12 cellular contexts compared by ENCODE assay signal in the genomic region with DNA sequence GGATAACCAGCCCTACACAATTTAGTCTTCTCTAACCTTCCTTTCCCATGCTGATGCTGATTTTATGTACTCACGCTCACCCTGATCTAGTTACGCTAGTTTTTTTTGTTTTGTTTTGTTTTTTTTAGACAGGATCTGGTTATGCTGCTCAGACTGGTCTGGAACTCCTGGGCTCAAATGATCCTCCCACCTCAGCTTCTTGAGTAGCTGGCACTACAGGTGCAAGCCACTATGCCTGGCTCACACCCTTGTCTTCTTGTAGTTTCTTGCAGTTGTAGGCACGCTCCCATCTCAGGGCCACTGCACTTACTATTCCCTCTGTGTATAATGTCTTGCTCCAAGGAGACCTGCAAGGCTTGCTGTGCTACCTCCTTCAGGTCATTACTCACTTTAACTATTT. TPM values are rescaled to one million over a fixed set of nuclear protein-coding genes. Genes with fewer than 3 reads are reported as not detected.
DNase-seq lines count a peak whose midpoint lies in the region; ATAC-seq, FAIRE-seq and TF ChIP-seq lines count a peak whose summit lies in the region.
"Had no signal": no experiment of that assay in that cellular context is flagged by ENCODE, and none has a peak within 500 bp of the region (broad histone marks: within the 10 kb centered on the region; RNA-seq: fewer than 3 reads in every experiment).

No MANE protein-coding gene starts in this region.

- CTCF ChIA-PET in endothelial cell of umbilical vein (lab: Charles Lee) = interaction anchor here (0.6 to 1.1 kb wide), 6 partner anchors 14 to 175 kb away, joined by 3 to 5 read pairs (median 4); no protein-coding TSS in a partner anchor

- TF ChIP-seq CTCF in OCI-LY1 (IDR thresholded peaks at IDR 0.05; ENCODE audit: low read length) = no peak
- TF ChIP-seq CTCF in endothelial cell of umbilical vein (IDR thresholded peaks at IDR 0.05; ENCODE audit: extremely low read depth in 1 of 2, insufficient read depth in 1 of 2, low read depth in 1 of 2, low read length in 2 of 2) = no peak
- TF ChIP-seq CTCF in smooth muscle cell (IDR thresholded peaks at IDR 0.05; ENCODE audit: borderline replicate concordance, insufficient read depth, poor library complexity, severe bottlenecking) = no peak

- H3K9me3 ChIP-seq in OCI-LY1 (ENCODE audit: low read length) (no peaks in the 10 kb centered on the region), endothelial cell of umbilical vein (replicated peaks; ENCODE audit: control insufficient read depth, insufficient read depth, low read length) (no peaks in the 10 kb centered on the region), smooth muscle cell (replicated peaks; ENCODE audit: low read depth) (no peaks in the 10 kb centered on the region)
- H3K9me3 ChIP-seq: stomach had no signal

- peaks cover 87% of the 10 kb centered on the region for H3K4me1 ChIP-seq in OCI-LY1 (ENCODE audit: insufficient read depth, low read length, severe bottlenecking)
- peaks cover 41% of the 10 kb centered on the region for H3K4me1 ChIP-seq in endothelial cell of umbilical vein (ENCODE audit: control insufficient read depth, extremely low read depth, insufficient read depth, low read length)
- peaks cover 46% of the 10 kb centered on the region for H3K4me1 ChIP-seq in smooth muscle cell (ENCODE audit: low read depth)

- H3K4me3 ChIP-seq in OCI-LY1 (ENCODE audit: low read depth, low read length, poor library complexity, severe bottlenecking) = no peak overlapping the region
- no peak overlapping the region for H3K4me3 ChIP-seq in endothelial cell of umbilical vein (replicated peaks in 1 of 3; ENCODE audit: insufficient read depth in 1 of 3, low read depth in 1 of 3, low read length in 3 of 3)
- H3K4me3 ChIP-seq in smooth muscle cell = no peak overlapping the region
- H3K4me3 ChIP-seq: stomach had no signal

- dilution Hi-C loops in endothelial cell of umbilical vein (cut with MboI; ENCODE audit: extremely low pct_ligation_motif_present, low sequenced_read_pairs) = no loop called here

- H3F3A ChIP-seq in OCI-LY1 (ENCODE audit: insufficient read depth, low read length) (no peaks in the 10 kb centered on the region), smooth muscle cell (ENCODE audit: low read depth) (peaks cover 8% of the 10 kb centered on the region)

- FAIRE-seq in endothelial cell of umbilical vein (lab: Jason Lieb, UNC) (no peak), GM12892 (lab: Jason Lieb, UNC) (no peak)

- H3K27me3 ChIP-seq in OCI-LY1 (ENCODE audit: insufficient read depth, low read length) (no peaks in the 10 kb centered on the region), endothelial cell of umbilical vein (ENCODE audit: control insufficient read depth in 2 of 2, insufficient read depth in 2 of 2, low read length in 2 of 2) (no peaks in the 10 kb centered on the region), smooth muscle cell (ENCODE audit: low read depth) (no peaks in the 10 kb centered on the region)
- H3K27me3 ChIP-seq: stomach had no signal

- H3K4me2 ChIP-seq in OCI-LY1 (ENCODE audit: low read length) = peak overlapping the region; percentile 14; the same call in 1 of the 2 replicates
- H3K4me2 ChIP-seq in endothelial cell of umbilical vein (ENCODE audit: insufficient read depth, low read length) = peak overlapping the region; percentile 17
- H3K4me2 ChIP-seq in smooth muscle cell = no peak overlapping the region

- ATAC-seq in HG02884 (IDR thresholded peaks at IDR 0.05; ENCODE audit: unreplicated experiment) = no peak
- ATAC-seq: activated CD8-positive, alpha-beta memory T cell treated with anti-CD3 and anti-CD28 coated beads, Interleukin-2, amount 10 ng/mL, durations not matched to agents 7 days and 5 days had no signal

- no TSS peak for BruUV-seq in endothelial cell of umbilical vein (replicated peaks; lab: Mats Ljungman, UMichigan)

- 77% methylated on average over 3 of the region's 3 CpGs for WGBS in smooth muscle cell (ENCODE audit: low lambda C conversion rate)

- H3K9ac ChIP-seq in OCI-LY1 (ENCODE audit: low read length) = no peak overlapping the region
- no peak overlapping the region for H3K9ac ChIP-seq in endothelial cell of umbilical vein (replicated peaks; ENCODE audit: extremely low read depth, insufficient read depth, low read length)
- H3K9ac ChIP-seq in smooth muscle cell (ENCODE audit: low read depth) = no peak overlapping the region

- H2AFZ ChIP-seq in OCI-LY1 (ENCODE audit: low read length) = no peak overlapping the region
- no peak overlapping the region for H2AFZ ChIP-seq in endothelial cell of umbilical vein (ENCODE audit: low read depth, low read length)
- no peak overlapping the region for H2AFZ ChIP-seq in smooth muscle cell (ENCODE audit: low read depth)

- H3K9me1 ChIP-seq in endothelial cell of umbilical vein (replicated peaks; ENCODE audit: control insufficient read depth, extremely low read depth, insufficient read depth, low read length) = no peaks in the 10 kb centered on the region

- POLR2A ChIA-PET in endothelial cell of umbilical vein (lab: Charles Lee) = no interaction called here

- H3K79me2 ChIP-seq in OCI-LY1 (ENCODE audit: insufficient read depth, low read length) (peaks cover 100% of the 10 kb centered on the region), endothelial cell of umbilical vein (ENCODE audit: control insufficient read depth, insufficient read depth, low read length) (peaks cover 98% of the 10 kb centered on the region), smooth muscle cell (ENCODE audit: low read depth) (peaks cover 86% of the 10 kb centered on the region)

- H3K36me3 ChIP-seq in OCI-LY1 (ENCODE audit: insufficient read depth, low read length) (peaks cover 64% of the 10 kb centered on the region), endothelial cell of umbilical vein (ENCODE audit: control insufficient read depth in 2 of 2, extremely low read depth in 1 of 2, insufficient read depth in 2 of 2, low read length in 2 of 2) (no peaks in the 10 kb centered on the region), smooth muscle cell (ENCODE audit: low read depth) (no peaks in the 10 kb centered on the region)
- H3K36me3 ChIP-seq: stomach had no signal

- H4K20me1 ChIP-seq in OCI-LY1 (ENCODE audit: insufficient read depth, low read length) = no peaks in the 10 kb centered on the region
- peaks cover 9% of the 10 kb centered on the region for H4K20me1 ChIP-seq in endothelial cell of umbilical vein (replicated peaks; ENCODE audit: control insufficient read depth, extremely low read depth, insufficient read depth, low read length)
- H4K20me1 ChIP-seq in smooth muscle cell (ENCODE audit: low read depth) = peaks cover 29% of the 10 kb centered on the region

- TF ChIP-seq POLR2A in endothelial cell of umbilical vein (IDR thresholded peaks at IDR 0.05; ENCODE audit: low read depth, low read length) (no peak), GM12892 (IDR thresholded peaks at IDR 0.05; ENCODE audit: low read depth, low read length) (no peak)

- H3K27ac ChIP-seq in OCI-LY1 (ENCODE audit: low read depth, low read length, poor library complexity, severe bottlenecking) (peak overlapping the region; percentile 24), endothelial cell of umbilical vein (ENCODE audit: insufficient read depth, low read depth, low read length) (peak overlapping the region; percentile 21), smooth muscle cell (ENCODE audit: low read depth) (peak overlapping the region; percentile 62)
- H3K27ac ChIP-seq: RWPE1 had no signal

- peak; percentile 28 for DNase-seq in ELF-1 (ENCODE audit: low read depth, low spot score)
- no peak for DNase-seq in endothelial cell of umbilical vein (ENCODE audit: low read depth, low spot score)
- DNase-seq in smooth muscle cell (lab: John Stamatoyannopoulos, UW; ENCODE audit: unreplicated experiment) = no peak
- no peak for DNase-seq in GM12892 (ENCODE audit: insufficient read length)
- DNase-seq in stimulated activated CD4-positive, alpha-beta T cell treated with anti-CD3 and anti-CD28 coated beads, Interleukin-4, amount 100 ng/mL, for 24 hours = no peak
- DNase-seq: activated CD8-positive, alpha-beta memory T cell treated with anti-CD3 and anti-CD28 coated beads, Interleukin-2, amount 10 ng/mL, durations not matched to agents 7 days and 5 days; anterior cingulate cortex; CD4-positive, alpha-beta memory T cell; stomach had no signal

- no peaks in the 10 kb centered on the region for H3K9me2 ChIP-seq in OCI-LY1 (ENCODE audit: low read depth, low read length)

- intact Hi-C loops in endothelial cell of umbilical vein (cut with micrococcal nuclease) = no loop called here

TF ChIP-seq in endothelial cell of umbilical vein, 7 proteins besides CTCF, POLR2A, EP300 and RAD21:
- TF ChIP-seq JUN (IDR thresholded peaks at IDR 0.05; ENCODE audit: borderline replicate concordance, insufficient read depth, insufficient read length, low read depth) (no peak), FOS (IDR thresholded peaks at IDR 0.05; ENCODE audit: borderline replicate concordance, insufficient read depth, low read length) (no peak), EZH2 (IDR thresholded peaks at IDR 0.05; ENCODE audit: borderline replicate concordance, low read depth, low read length, severe bottlenecking) (no peak), POLR2AphosphoS5 (IDR thresholded peaks at IDR 0.05; ENCODE audit: insufficient read depth, low read depth, low read length) (no peak), GATA2 (IDR thresholded peaks at IDR 0.05; ENCODE audit: insufficient read depth, insufficient read length, low read depth, low read length) (no peak)
- TF ChIP-seq, protein P1, sequence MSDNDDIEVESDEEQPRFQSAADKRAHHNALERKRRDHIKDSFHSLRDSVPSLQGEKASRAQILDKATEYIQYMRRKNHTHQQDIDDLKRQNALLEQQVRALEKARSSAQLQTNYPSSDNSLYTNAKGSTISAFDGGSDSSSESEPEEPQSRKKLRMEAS (IDR thresholded peaks at IDR 0.05; ENCODE audit: insufficient read depth, insufficient read length) = no peak

RNA-seq across cellular contexts. Expression of a gene that starts 6.2 kb away (rescaled TPM):
- total RNA-seq in endothelial cell of umbilical vein = 30.9 and 39.9 TPM in 2 replicates
- 12.2 and 14.2 TPM in 2 replicates for polyA plus RNA-seq in endothelial cell of umbilical vein
- 13.3 and 15.0 TPM in 2 replicates for polyA plus RNA-seq in endothelial cell of umbilical vein (2011; cell fraction: cytosol; rRNA removed)
- 35.1 and 43.2 TPM in 2 replicates for polyA plus RNA-seq in endothelial cell of umbilical vein (2011; cell fraction: nucleus; rRNA removed)
- 22.8 and 22.9 TPM in 2 replicates for polyA plus RNA-seq in endothelial cell of umbilical vein (2012)
- 26.4 and 27.0 TPM in 2 replicates for polyA minus RNA-seq in endothelial cell of umbilical vein
- polyA minus RNA-seq in endothelial cell of umbilical vein (2011; cell fraction: cytosol; rRNA and poly(A)+ RNA removed) = 4.1 TPM
- 30.7 and 37.7 TPM in 2 replicates for polyA minus RNA-seq in endothelial cell of umbilical vein (2011; cell fraction: nucleus; rRNA and poly(A)+ RNA removed)
- 59.2 and 61.0 TPM in 2 replicates for total RNA-seq in smooth muscle cell
- polyA plus RNA-seq in smooth muscle cell = 16.2 and 18.6 TPM in 2 replicates
- 30.7 TPM for polyA plus RNA-seq in GM12892 (2012; ENCODE audit: missing spikeins)
